ENCODE assay signal across 11 cellular contexts in genomic region chr19:29668746-29669609, GRCh38. TPM values are rescaled to one million over a fixed set of nuclear protein-coding genes. Genes with fewer than 3 reads are reported as not detected.
A peak's percentile ranks its signal among the peaks of the same experiment; 100 is the strongest.
DNase-seq lines count a peak whose midpoint lies in the region; ATAC-seq and TF ChIP-seq lines count a peak whose summit lies in the region.
"Had no signal": no experiment of that assay in that cellular context is flagged by ENCODE, and none has a peak within 500 bp of the region (broad histone marks: within the 10 kb centered on the region; RNA-seq: fewer than 3 reads in every experiment).

No MANE protein-coding gene starts in this region.

- no peaks in the 10 kb centered on the region for H3K27me3 Mint-ChIP-seq in activated CD4-positive, alpha-beta T cell treated with anti-CD3 and anti-CD28 coated beads, Interleukin-2, amount 10 ng/mL, durations not matched to agents 7 days and 5 days
- H3K27me3 Mint-ChIP-seq: naive B cell had no signal

- CTCF ChIA-PET in activated CD4-positive, alpha-beta T cell treated with anti-CD3 and anti-CD28 coated beads, Interleukin-2, amount 10 ng/mL, durations not matched to agents 7 days and 5 days (lab: Charles Lee) = interaction anchor here (0.5 to 4.9 kb wide), 13 partner anchors 9 to 60 kb away, joined by 3 to 49 read pairs (median 4); partner anchors contain the start of gene C19orf12

- H3K9me3 ChIP-seq in esophagus squamous epithelium = no peaks in the 10 kb centered on the region

- H3K27ac ChIP-seq in VCaP (peak overlapping the region; percentile 85; the same call in 1 of the 2 replicates), esophagus squamous epithelium (peak overlapping the region in 3 of 4 donors; percentile 45 to 93 (median 90)), substantia nigra (ENCODE audit: low read depth, low read length, poor library complexity, severe bottlenecking) (peak overlapping the region; percentile 14)

- intact Hi-C loops in esophagus squamous epithelium (cut with DNase I) = no loop called here

- TF ChIP-seq POLR2A in esophagus squamous epithelium (IDR thresholded peaks at IDR 0.05) = no peak

- TF ChIP-seq CTCF in VCaP (conservative IDR thresholded peaks at IDR 0.05) (peak; percentile 52; the same call in 1 of the 2 replicates), esophagus squamous epithelium (IDR thresholded peaks at IDR 0.05) (no peak)

- peak overlapping the region in 2 of 4 donors; percentile 16 to 84 for H3K4me3 ChIP-seq in esophagus squamous epithelium

- WGBS in esophagus squamous epithelium, 2 donors = 69 to 71% methylated on average over 5 to 10 of the region's 13 CpGs

- peaks cover 79% of the 10 kb centered on the region for H3K4me1 Mint-ChIP-seq in activated CD4-positive, alpha-beta T cell treated with anti-CD3 and anti-CD28 coated beads, Interleukin-2, amount 10 ng/mL, durations not matched to agents 7 days and 5 days

- H3K36me3 Mint-ChIP-seq in activated CD4-positive, alpha-beta T cell treated with anti-CD3 and anti-CD28 coated beads, Interleukin-2, amount 10 ng/mL, durations not matched to agents 7 days and 5 days (ENCODE audit: low read depth) = peaks cover 70% of the 10 kb centered on the region
- H3K36me3 Mint-ChIP-seq: naive B cell had no signal

- H3K36me3 ChIP-seq in esophagus squamous epithelium = peaks cover under 1 to 5% (median 2%) of the 10 kb centered on the region in 3 donors

- no peak for ATAC-seq in HG02973 (IDR thresholded peaks at IDR 0.05; ENCODE audit: unreplicated experiment)

- POLR2A ChIA-PET in activated CD4-positive, alpha-beta T cell treated with anti-CD3 and anti-CD28 coated beads, Interleukin-2, amount 10 ng/mL, durations not matched to agents 7 days and 5 days (lab: Charles Lee) = interaction anchor here (0.6 kb wide), 1 partner anchor 60 kb away, joined by 4 read pairs; no protein-coding TSS in a partner anchor

- no peaks in the 10 kb centered on the region for H3K27me3 ChIP-seq in esophagus squamous epithelium

- no peaks in the 10 kb centered on the region for H3K9me3 Mint-ChIP-seq in activated CD4-positive, alpha-beta T cell treated with anti-CD3 and anti-CD28 coated beads, Interleukin-2, amount 10 ng/mL, durations not matched to agents 7 days and 5 days

- peak overlapping the region; percentile 88 for H3K4me3 Mint-ChIP-seq in activated CD4-positive, alpha-beta T cell treated with anti-CD3 and anti-CD28 coated beads, Interleukin-2, amount 10 ng/mL, durations not matched to agents 7 days and 5 days

- H3K27ac Mint-ChIP-seq in activated CD4-positive, alpha-beta T cell treated with anti-CD3 and anti-CD28 coated beads, Interleukin-2, amount 10 ng/mL, durations not matched to agents 7 days and 5 days = peak overlapping the region; percentile 95

- DNase-seq in activated CD4-positive, alpha-beta T cell treated with anti-CD3 and anti-CD28 coated beads, Interleukin-2, amount 10 ng/mL, durations not matched to agents 7 days and 5 days = no peak
- DNase-seq in activated CD4-positive, alpha-beta T cell treated with anti-CD3 and anti-CD28 coated beads, Interleukin-2, amount 50 U/mL, for 1 hour = no peak
- no peak for DNase-seq in esophagus squamous epithelium (lab: John Stamatoyannopoulos, UW)
- DNase-seq in substantia nigra (lab: John Stamatoyannopoulos, UW) = no peak
- DNase-seq in HK-2 (ENCODE audit: unreplicated experiment) = no peak
- no peak for DNase-seq in NCI-H1417 (lab: John Stamatoyannopoulos, UW)
- DNase-seq: activated CD4-positive, alpha-beta T cell treated with anti-CD3 and anti-CD28 coated beads for 4 hours; naive B cell; NCI-H510A had no signal

- peaks cover 37 to 100% (median 54%) of the 10 kb centered on the region in 3 donors for H3K4me1 ChIP-seq in esophagus squamous epithelium

RNA-seq across cellular contexts. Expression of gene PLEKHF1, which starts 3.7 kb away (rescaled TPM):
- total RNA-seq in activated CD4-positive, alpha-beta T cell treated with anti-CD3 and anti-CD28 coated beads, Interleukin-2, amount 10 ng/mL, durations not matched to agents 7 days and 5 days = 10 to 100 TPM; 49.4 to 52.1 TPM
- total RNA-seq in esophagus squamous epithelium = 10 to 100 TPM in 3 of 4 donors, 1 to 10 TPM in 1; 4.3 to 20.8 (median 17.1) TPM

RNA-seq across cellular contexts. Expression of gene C19orf12, which starts 46.1 kb away (rescaled TPM):
- total RNA-seq in activated CD4-positive, alpha-beta T cell treated with anti-CD3 and anti-CD28 coated beads, Interleukin-2, amount 10 ng/mL, durations not matched to agents 7 days and 5 days = 10 to 100 TPM; 36.5 to 38.8 TPM
- total RNA-seq in esophagus squamous epithelium = 10 to 100 TPM; 11.2 to 21.6 (median 18.3) TPM

Comparison
In these comparisons a context has a peak if more than half of its experiments do, and no peak if none do; other contexts are left out.
1. H3K27ac ChIP-seq: peak in every context shown above with its lines; median percentile 90 in esophagus squamous epithelium; 85 in VCaP; 14 in substantia nigra.